In genomic region chr7:107592361-107593024, GRCh38 we compare ENCODE assay signal across 1 cellular context.
TF ChIP-seq lines count a peak whose summit lies in the region.

No MANE protein-coding gene starts in this region.

TF ChIP-seq in SK-N-SH, 30 proteins besides CTCF, POLR2A, EP300 and RAD21 (continued from another document):
- TF ChIP-seq USF2 (IDR thresholded peaks at IDR 0.05; ENCODE audit: borderline replicate concordance, low read depth, low read length) (no peak), MAX (IDR thresholded peaks at IDR 0.05; ENCODE audit: low read depth) (peak; percentile 49), NFIC (IDR thresholded peaks at IDR 0.05; ENCODE audit: borderline replicate concordance) (peak; percentile 52; the same call in 1 of the 2 replicates), PBX3 (IDR thresholded peaks at IDR 0.05) (0 out of 2 replicates have a peak, but pooled peaks have one; percentile 15), FOXM1 (IDR thresholded peaks at IDR 0.05; ENCODE audit: low read depth) (no peak), JUND (IDR thresholded peaks at IDR 0.05) (0 out of 2 replicates have a peak, but pooled peaks have one; percentile 15), TCF12 (IDR thresholded peaks at IDR 0.05) (peak; percentile 89)
